Comparison of ENCODE assay signal across 21 cellular contexts in genomic region chr7:41887446-41887845, GRCh38.
DNase-seq lines count a peak whose midpoint lies in the region; ATAC-seq and TF ChIP-seq lines count a peak whose summit lies in the region.
"Had no signal": no experiment of that assay in that cellular context is flagged by ENCODE, and none has a peak within 500 bp of the region (broad histone marks: within the 10 kb centered on the region; RNA-seq: fewer than 3 reads in every experiment).

No MANE protein-coding gene starts in this region.

- no peaks in the 10 kb centered on the region; the same call in none of the 2 replicates for H3K9me2 ChIP-seq in GM23338 (ENCODE audit: insufficient read depth)

- peak overlapping the region in 5 of 11 experiments; percentile 10 to 60 (median 31); a peak in 9 of 22 replicates for H3K27ac ChIP-seq in BLaER1 treated with 17β-estradiol and CSF1 and Interleukin-3, amounts not matched to agents 10 nM and 100 nM
- H3K27ac ChIP-seq in GM23338 (ENCODE audit: low read depth) = no peak overlapping the region
- H3K27ac ChIP-seq: body of pancreas, HL-60, Peyer's patch, right lobe of liver, suprapubic skin had no signal

- no peak for TF ChIP-seq POLR2A in NB4 (IDR thresholded peaks at IDR 0.05; ENCODE audit: extremely low read depth, insufficient read length)

- CTCF ChIA-PET in GM10248 (lab: Yijun Ruan, JAX) = interaction anchor here (1.3 to 1.7 kb wide), 2 partner anchors 53 to 56 kb away, joined by 3 to 5 read pairs; no protein-coding TSS in a partner anchor

- H3K9me3 ChIP-seq in BLaER1 treated with 17β-estradiol and CSF1 and Interleukin-3, amounts not matched to agents 10 nM and 100 nM (replicated peaks in 1 of 11) = peaks cover 0 to 5% (median 0%) of the 10 kb centered on the region in 11 experiments; a peak in 3 of 22 replicates
- H3K9me3 ChIP-seq: body of pancreas, HAP-1, Peyer's patch, right lobe of liver, suprapubic skin had no signal

- H2AFZ ChIP-seq in GM23338 = no peak overlapping the region

- no peaks in the 10 kb centered on the region for H3K36me3 Mint-ChIP-seq in osteocyte (ENCODE audit: unreplicated experiment)
- no peaks in the 10 kb centered on the region for H3K36me3 Mint-ChIP-seq in GM23338 (ENCODE audit: low read depth)

- no peak overlapping the region for H3K4me3 Mint-ChIP-seq in osteocyte (ENCODE audit: unreplicated experiment)
- H3K4me3 Mint-ChIP-seq in GM23338 = no peak overlapping the region
- H3K4me3 Mint-ChIP-seq: activated CD4-positive, alpha-beta memory T cell treated with anti-CD3 and anti-CD28 coated beads for 36 hours; activated naive CD4-positive, alpha-beta T cell treated with anti-CD3 and anti-CD28 coated beads, Interleukin-2, amount 10 ng/mL, durations not matched to agents 7 days and 5 days; dendritic cell treated with granulocyte-macrophage colony-stimulating factor and Interleukin-4, amounts not matched to agents 40 ng/mL and 50 ng/mL, for 4 days had no signal

- peak overlapping the region in 1 of 11 experiments; percentile 17; a peak in 1 of 22 replicates for H3K9ac ChIP-seq in BLaER1 treated with 17β-estradiol and CSF1 and Interleukin-3, amounts not matched to agents 10 nM and 100 nM

- H3K9me3 Mint-ChIP-seq in osteocyte (ENCODE audit: unreplicated experiment) (no peaks in the 10 kb centered on the region), GM23338 (no peaks in the 10 kb centered on the region)
- H3K9me3 Mint-ChIP-seq: activated CD4-positive, alpha-beta memory T cell treated with anti-CD3 and anti-CD28 coated beads for 36 hours; dendritic cell treated with granulocyte-macrophage colony-stimulating factor and Interleukin-4, amounts not matched to agents 40 ng/mL and 50 ng/mL, for 4 days; IgD-negative memory B cell had no signal

- ATAC-seq in GM23338 (no peak), GM21717 (IDR thresholded peaks at IDR 0.05; ENCODE audit: unreplicated experiment) (no peak)
- ATAC-seq: body of pancreas, right lobe of liver had no signal

- H3K27me3 Mint-ChIP-seq in osteocyte (ENCODE audit: unreplicated experiment) (no peaks in the 10 kb centered on the region), GM23338 (ENCODE audit: insufficient read depth, low read depth, poor library complexity) (peaks cover 2% of the 10 kb centered on the region)

- peaks cover 0 to 4% (median 0%) of the 10 kb centered on the region in 11 experiments; a peak in 1 of 22 replicates for H4K20me1 ChIP-seq in BLaER1 treated with 17β-estradiol and CSF1 and Interleukin-3, amounts not matched to agents 10 nM and 100 nM
- no peaks in the 10 kb centered on the region for H4K20me1 ChIP-seq in GM23338 (replicated peaks; ENCODE audit: insufficient read depth)

- TF ChIP-seq CTCF in NB4 (IDR thresholded peaks at IDR 0.05; ENCODE audit: low read depth, low read length) (no peak), cardiac fibroblast (IDR thresholded peaks at IDR 0.05; ENCODE audit: low read depth, low read length) (no peak), osteocyte (IDR thresholded peaks at IDR 0.05) (no peak), GM10248 (IDR thresholded peaks at IDR 0.05; ENCODE audit: control extremely low read depth, extremely low read depth, low read depth, missing control alignments) (no peak), GM23338 (conservative IDR thresholded peaks at IDR 0.05; ENCODE audit: low read depth in 2 of 2) (no peak)

- no peaks in the 10 kb centered on the region for H3K36me3 ChIP-seq in BLaER1 treated with 17β-estradiol and CSF1 and Interleukin-3, amounts not matched to agents 10 nM and 100 nM
- no peaks in the 10 kb centered on the region for H3K36me3 ChIP-seq in GM23338 (ENCODE audit: insufficient read depth)
- H3K36me3 ChIP-seq: HAP-1, Peyer's patch, right lobe of liver, suprapubic skin had no signal

- H3K4me1 Mint-ChIP-seq in osteocyte (ENCODE audit: unreplicated experiment) (peaks cover 78% of the 10 kb centered on the region), GM23338 (peaks cover 6% of the 10 kb centered on the region; the same call in 2 of the 3 replicates)

- H3K27me3 ChIP-seq in BLaER1 treated with 17β-estradiol and CSF1 and Interleukin-3, amounts not matched to agents 10 nM and 100 nM = peaks cover 0 to 31% (median 0%) of the 10 kb centered on the region in 11 experiments; a peak in 3 of 22 replicates
- H3K27me3 ChIP-seq in GM23338 (ENCODE audit: insufficient read depth) = no peaks in the 10 kb centered on the region
- H3K27me3 ChIP-seq: body of pancreas, Peyer's patch, right lobe of liver, suprapubic skin had no signal

- peak overlapping the region; percentile 45 to 79 (median 60) for H3K4me2 ChIP-seq in BLaER1 treated with 17β-estradiol and CSF1 and Interleukin-3, amounts not matched to agents 10 nM and 100 nM
- no peak overlapping the region for H3K4me2 ChIP-seq in GM23338

- POLR2A ChIA-PET in GM10248 (lab: Yijun Ruan, JAX) = no interaction called here

- H3K79me2 ChIP-seq in GM23338 (replicated peaks; ENCODE audit: insufficient read depth) = no peaks in the 10 kb centered on the region

- H3K4me3 ChIP-seq in BLaER1 treated with 17β-estradiol and CSF1 and Interleukin-3, amounts not matched to agents 10 nM and 100 nM = no peak overlapping the region
- H3K4me3 ChIP-seq in NB4 (ENCODE audit: low read depth, low read length) = no peak overlapping the region
- no peak overlapping the region for H3K4me3 ChIP-seq in cardiac fibroblast (replicated peaks in 1 of 2; ENCODE audit: low read depth in 2 of 2, low read length in 2 of 2)
- H3K4me3 ChIP-seq in GM23338 = no peak overlapping the region
- H3K4me3 ChIP-seq: body of pancreas, HAP-1, Peyer's patch, right lobe of liver, suprapubic skin had no signal

- H3K27ac Mint-ChIP-seq in osteocyte (ENCODE audit: unreplicated experiment) (peak overlapping the region; percentile 82), GM23338 (no peak overlapping the region)
- H3K27ac Mint-ChIP-seq: activated CD4-positive, alpha-beta memory T cell treated with anti-CD3 and anti-CD28 coated beads for 36 hours; activated naive CD4-positive, alpha-beta T cell treated with anti-CD3 and anti-CD28 coated beads, Interleukin-2, amount 10 ng/mL, durations not matched to agents 7 days and 5 days; dendritic cell treated with granulocyte-macrophage colony-stimulating factor and Interleukin-4, amounts not matched to agents 40 ng/mL and 50 ng/mL, for 4 days had no signal

- H3F3A ChIP-seq in GM23338 (replicated peaks; ENCODE audit: low read depth) = no peaks in the 10 kb centered on the region

- DNase-seq in NB4 (ENCODE audit: low read depth) = peak; percentile 47
- DNase-seq in cardiac fibroblast (ENCODE audit: low read depth in 2 of 2) = peak; percentile 45 to 48
- DNase-seq in osteocyte (ENCODE audit: extremely low spot score, unreplicated experiment) = no peak
- DNase-seq in GM10248 (ENCODE audit: extremely low spot score) = no peak
- no peak for DNase-seq in GM23338 (ENCODE audit: low spot score)
- DNase-seq in stimulated activated CD4-positive, alpha-beta T cell treated with anti-CD3 and anti-CD28 coated beads, Interleukin-2, amount 100 ng/mL, for 48 hours = no peak
- DNase-seq: activated CD4-positive, alpha-beta memory T cell treated with anti-CD3 and anti-CD28 coated beads for 36 hours; activated naive CD4-positive, alpha-beta T cell treated with anti-CD3 and anti-CD28 coated beads, Interleukin-2, amount 10 ng/mL, durations not matched to agents 7 days and 5 days; activated T-cell treated with anti-CD3 and anti-CD28 coated beads, Interleukin-2, amount 50 U/mL, for 1 hour; NCI-H1048; stimulated activated CD4-positive, alpha-beta T cell treated with anti-CD3 and anti-CD28 coated beads, Interleukin-4, amount 100 ng/mL, for 1 hour had no signal

- H3K4me1 ChIP-seq in BLaER1 treated with 17β-estradiol and CSF1 and Interleukin-3, amounts not matched to agents 10 nM and 100 nM = peaks cover 36 to 62% (median 49%) of the 10 kb centered on the region in 10 experiments
- H3K4me1 ChIP-seq in GM23338 (ENCODE audit: insufficient read depth) = no peaks in the 10 kb centered on the region
- H3K4me1 ChIP-seq: body of pancreas, HAP-1, right lobe of liver had no signal

TF ChIP-seq in GM23338, 12 proteins besides CTCF, POLR2A, EP300 and RAD21:
- no peak for TF ChIP-seq EZH2phosphoT487 (IDR thresholded peaks at IDR 0.05; ENCODE audit: unreplicated experiment)
- TF ChIP-seq ETS1 (IDR thresholded peaks at IDR 0.05) = no peak
- TF ChIP-seq JUNB (IDR thresholded peaks at IDR 0.05; ENCODE audit: unreplicated experiment) = no peak
- no peak for TF ChIP-seq ZNF331 (CRISPR knock-in tag; IDR thresholded peaks at IDR 0.05; ENCODE audit: low read depth)
- no peak for TF ChIP-seq NANOG (IDR thresholded peaks at IDR 0.05; ENCODE audit: borderline replicate concordance)
TF ChIP-seq in GM23338: peak in this region for 0.

Comparison
In these comparisons a context has a peak if more than half of its experiments do, and no peak if none do; other contexts are left out.
1. DNase-seq: peak in NB4 (single experiment) and cardiac fibroblast (2 of 2); none in osteocyte (single experiment), GM10248 (single experiment), GM23338 (single experiment) and stimulated activated CD4-positive, alpha-beta T cell treated with anti-CD3 and anti-CD28 coated beads, Interleukin-2, amount 100 ng/mL, for 48 hours (0 of 2).